9 cellular contexts compared by ENCODE assay signal in the genomic region with DNA sequence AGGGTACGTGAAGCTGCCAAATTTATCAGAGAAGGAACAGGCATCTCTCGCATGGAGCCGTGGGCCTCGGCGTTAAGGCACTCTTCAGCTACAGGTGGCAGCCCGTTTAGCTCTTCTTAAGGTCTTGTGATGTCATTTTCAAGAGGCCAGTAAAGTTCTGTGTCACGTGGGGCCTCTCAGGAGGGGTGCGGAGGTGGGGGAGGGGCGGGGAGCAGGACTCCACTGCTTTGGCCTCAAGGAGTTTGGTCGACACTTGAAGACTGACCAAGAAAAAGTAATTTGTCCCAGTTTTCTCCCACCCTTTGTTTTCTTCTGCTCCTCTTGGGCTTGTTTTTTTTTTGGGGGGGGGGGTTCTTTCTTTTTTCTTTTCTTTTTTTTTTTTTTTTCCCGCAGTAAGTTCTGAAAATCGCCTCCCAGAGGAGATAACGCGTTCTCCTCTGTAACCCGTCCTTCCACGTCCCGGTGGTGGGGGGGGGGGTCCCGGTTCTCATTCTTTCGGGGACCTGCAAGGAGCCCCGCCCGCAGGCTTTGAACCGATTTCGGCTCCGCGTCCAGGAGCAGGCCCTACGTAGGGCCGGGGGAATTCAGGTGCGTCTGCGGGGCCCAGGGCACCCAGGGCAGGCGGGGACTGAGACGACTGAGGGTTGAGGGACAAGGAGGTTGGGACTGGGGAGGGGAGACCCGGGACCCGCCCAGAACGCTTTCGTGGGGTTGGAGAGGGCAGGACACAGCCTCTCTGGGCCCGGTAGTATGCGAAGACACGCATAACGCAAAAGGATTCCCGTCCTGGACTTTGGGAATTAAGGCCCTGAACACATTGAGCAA. TPM values are rescaled to one million over a fixed set of nuclear protein-coding genes. Genes with fewer than 3 reads are reported as not detected.
DNase-seq lines count a peak whose midpoint lies in the region; ATAC-seq and TF ChIP-seq lines count a peak whose summit lies in the region.
"Had no signal": no experiment of that assay in that cellular context is flagged by ENCODE, and none has a peak within 500 bp of the region (broad histone marks: within the 10 kb centered on the region; RNA-seq: fewer than 3 reads in every experiment).

No MANE protein-coding gene starts in this region.

- intact Hi-C loops in activated CD4-positive, alpha-beta T cell treated with anti-CD3 and anti-CD28 coated beads for 36 hours (cut with DNase I, micrococcal nuclease) = loop anchor here (1.0 to 10.0 kb wide), 6 partner anchors 15 to 99 kb away; partner anchors contain the start of genes ZSCAN12 (in 1 of the 2) and ZSCAN23 (in 1 of the 2)

- H3K9me3 ChIP-seq in subcutaneous abdominal adipose tissue (ENCODE audit: control insufficient read depth in 5 of 5, low read length in 5 of 5) = no peaks in the 10 kb centered on the region

- peak overlapping the region; percentile 94 for H3K4me3 ChIP-seq in ACC112 (ENCODE audit: low read depth, low read length)
- peak overlapping the region; percentile 52 to 78 (median 69) for H3K4me3 ChIP-seq in subcutaneous abdominal adipose tissue (ENCODE audit: low read depth in 1 of 5, low read length in 5 of 5)

- no peaks in the 10 kb centered on the region for H3K79me2 ChIP-seq in ACC112 (ENCODE audit: control insufficient read depth, insufficient read depth, low read length, unreplicated experiment)

- DNase-seq in HUDEP-2 (lab: John Stamatoyannopoulos, UW; ENCODE audit: unreplicated experiment in 76 of 76) = peak in 75 of 76 experiments; percentile 58 to 94 (median 88)
- DNase-seq in activated CD4-positive, alpha-beta T cell treated with anti-CD3 and anti-CD28 coated beads for 36 hours = peak; percentile 80
- DNase-seq in endothelial cell (ENCODE audit: low spot score) = peak; percentile 67
- peak; percentile 16 for DNase-seq in mucosa of gallbladder (ENCODE audit: low spot score)
- no peak for DNase-seq in NCI-H2171 treated with DMSO at 0.1 percent for 48 hours (lab: John Stamatoyannopoulos, UW)

- TF ChIP-seq POLR2A in GM19099 (IDR thresholded peaks at IDR 0.05; ENCODE audit: extremely low read depth, insufficient read length, low read depth) = peak; percentile 32

- POLR2A ChIA-PET in activated CD4-positive, alpha-beta T cell treated with anti-CD3 and anti-CD28 coated beads for 36 hours (lab: Charles Lee) = interaction anchor here (0.7 kb wide), 1 partner anchor 384 kb away, joined by 3 read pairs; no protein-coding TSS in a partner anchor

- H3K27me3 ChIP-seq in ACC112 (ENCODE audit: insufficient read depth, low read length) = peaks cover 12% of the 10 kb centered on the region; the same call in 1 of the 2 replicates
- peaks cover 0 to 4% (median 0%) of the 10 kb centered on the region in 5 donors for H3K27me3 ChIP-seq in subcutaneous abdominal adipose tissue (ENCODE audit: control insufficient read depth in 5 of 5, insufficient read depth in 4 of 5, low read length in 5 of 5)

- no peaks in the 10 kb centered on the region for H3K36me3 ChIP-seq in ACC112 (ENCODE audit: insufficient read depth, low read length)
- H3K36me3 ChIP-seq in subcutaneous abdominal adipose tissue (ENCODE audit: control insufficient read depth in 5 of 5, insufficient read depth in 5 of 5, low read length in 5 of 5) = no peaks in the 10 kb centered on the region

- no peaks in the 10 kb centered on the region for H3K36me3 Mint-ChIP-seq in activated CD4-positive, alpha-beta T cell treated with anti-CD3 and anti-CD28 coated beads for 36 hours (ENCODE audit: low read depth)
- H3K36me3 Mint-ChIP-seq in endothelial cell (ENCODE audit: low read depth, unreplicated experiment) = no peaks in the 10 kb centered on the region

- ATAC-seq in activated CD4-positive, alpha-beta T cell treated with anti-CD3 and anti-CD28 coated beads for 36 hours = peak; percentile 80

- H2AFZ ChIP-seq in ACC112 (ENCODE audit: low read length, unreplicated experiment) = peak overlapping the region; percentile 98

- H3K4me1 ChIP-seq in ACC112 (ENCODE audit: control insufficient read depth, insufficient read depth, low read length, unreplicated experiment) (peaks cover 3% of the 10 kb centered on the region), subcutaneous abdominal adipose tissue (ENCODE audit: control insufficient read depth in 5 of 5, insufficient read depth in 5 of 5, low read length in 5 of 5) (peaks cover 0 to 14% (median 7%) of the 10 kb centered on the region in 5 donors)

- peak overlapping the region; percentile 4 to 72 (median 39) for H3K9ac ChIP-seq in subcutaneous abdominal adipose tissue (ENCODE audit: low read length in 5 of 5)

- CTCF ChIA-PET in activated CD4-positive, alpha-beta T cell treated with anti-CD3 and anti-CD28 coated beads for 36 hours (lab: Charles Lee) = no interaction called here

- H3K9me3 Mint-ChIP-seq in activated CD4-positive, alpha-beta T cell treated with anti-CD3 and anti-CD28 coated beads for 36 hours (ENCODE audit: low read depth) = peaks cover 3% of the 10 kb centered on the region
- H3K9me3 Mint-ChIP-seq in endothelial cell (ENCODE audit: unreplicated experiment) = no peaks in the 10 kb centered on the region

- peaks cover 44% of the 10 kb centered on the region for H3K27me3 Mint-ChIP-seq in activated CD4-positive, alpha-beta T cell treated with anti-CD3 and anti-CD28 coated beads for 36 hours
- peaks cover 13% of the 10 kb centered on the region for H3K27me3 Mint-ChIP-seq in endothelial cell (ENCODE audit: unreplicated experiment)

- H3K4me3 Mint-ChIP-seq in activated CD4-positive, alpha-beta T cell treated with anti-CD3 and anti-CD28 coated beads for 36 hours = peak overlapping the region; percentile 72
- H3K4me3 Mint-ChIP-seq in endothelial cell (ENCODE audit: unreplicated experiment) = peak overlapping the region; percentile 91

- peak overlapping the region; percentile 61 for H3K27ac ChIP-seq in ACC112 (ENCODE audit: low read depth, low read length)
- H3K27ac ChIP-seq in subcutaneous abdominal adipose tissue (ENCODE audit: low read depth, low read length) = peak overlapping the region; percentile 48

- no peak for TF ChIP-seq CTCF in endothelial cell (IDR thresholded peaks at IDR 0.05; ENCODE audit: unreplicated experiment)

- peak overlapping the region; percentile 79 for H3K27ac Mint-ChIP-seq in activated CD4-positive, alpha-beta T cell treated with anti-CD3 and anti-CD28 coated beads for 36 hours
- peak overlapping the region; percentile 75 for H3K27ac Mint-ChIP-seq in endothelial cell (ENCODE audit: unreplicated experiment)

- H3K4me1 Mint-ChIP-seq in activated CD4-positive, alpha-beta T cell treated with anti-CD3 and anti-CD28 coated beads for 36 hours = peaks cover 16% of the 10 kb centered on the region
- H3K4me1 Mint-ChIP-seq in endothelial cell (ENCODE audit: unreplicated experiment) = peaks cover 24% of the 10 kb centered on the region

RNA-seq across cellular contexts. Expression of gene GPX6, which starts 26.0 kb away (rescaled TPM):
- total RNA-seq in activated CD4-positive, alpha-beta T cell treated with anti-CD3 and anti-CD28 coated beads for 36 hours = not detected
- total RNA-seq in endothelial cell (ENCODE audit: unreplicated experiment) (not detected), mucosa of gallbladder (not detected)
- total RNA-seq: pulmonary artery endothelial cell had no signal

RNA-seq across cellular contexts. Expression of gene GPX5, which starts 36.1 kb away (rescaled TPM):
- not detected for total RNA-seq in activated CD4-positive, alpha-beta T cell treated with anti-CD3 and anti-CD28 coated beads for 36 hours
- not detected for total RNA-seq in endothelial cell (ENCODE audit: unreplicated experiment)
- total RNA-seq in mucosa of gallbladder = not detected
- total RNA-seq: pulmonary artery endothelial cell had no signal

RNA-seq across cellular contexts. Expression of gene ZSCAN23, which starts 46.3 kb away (rescaled TPM):
- total RNA-seq in activated CD4-positive, alpha-beta T cell treated with anti-CD3 and anti-CD28 coated beads for 36 hours = 1 to 10 TPM; 1.9 to 2.9 TPM
- 6.8 TPM for total RNA-seq in endothelial cell (ENCODE audit: unreplicated experiment)
- 3.8 TPM for total RNA-seq in mucosa of gallbladder
